9 cellular contexts compared by ENCODE assay signal in genomic region chr7:149787428-149788299, GRCh38. TPM values are rescaled to one million over a fixed set of nuclear protein-coding genes. Genes with fewer than 3 reads are reported as not detected.
DNase-seq lines count a peak whose midpoint lies in the region; ATAC-seq and TF ChIP-seq lines count a peak whose summit lies in the region.
"Had no signal": no experiment of that assay in that cellular context is flagged by ENCODE, and none has a peak within 500 bp of the region (broad histone marks: within the 10 kb centered on the region; RNA-seq: fewer than 3 reads in every experiment).

No MANE protein-coding gene starts in this region.

- H3K4me3 Mint-ChIP-seq in activated naive CD4-positive, alpha-beta T cell treated with anti-CD3 and anti-CD28 coated beads, Interleukin-2, amount 10 ng/mL, durations not matched to agents 7 days and 5 days, result no peak overlapping the region

- H3K9me3 ChIP-seq in Panc1 (ENCODE audit: control insufficient read depth, insufficient read depth, low read depth, low read length), result no peaks in the 10 kb centered on the region
- no peaks in the 10 kb centered on the region for H3K9me3 ChIP-seq in heart left ventricle
- H3K9me3 ChIP-seq in testis, result no peaks in the 10 kb centered on the region

- no peaks in the 10 kb centered on the region for H3K9me3 Mint-ChIP-seq in activated naive CD4-positive, alpha-beta T cell treated with anti-CD3 and anti-CD28 coated beads, Interleukin-2, amount 50 U/mL, for 72 hours
- H3K9me3 Mint-ChIP-seq in activated naive CD4-positive, alpha-beta T cell treated with anti-CD3 and anti-CD28 coated beads, Interleukin-2, amount 10 ng/mL, durations not matched to agents 7 days and 5 days, result no peaks in the 10 kb centered on the region

- peak in 1 of 2 donors; percentile 42 for DNase-seq in activated naive CD4-positive, alpha-beta T cell treated with anti-CD3 and anti-CD28 coated beads, Interleukin-2, amount 50 U/mL, for 72 hours (ENCODE audit: low spot score in 2 of 2)
- DNase-seq in activated naive CD4-positive, alpha-beta T cell treated with anti-CD3 and anti-CD28 coated beads, Interleukin-2, amount 10 ng/mL, durations not matched to agents 7 days and 5 days, result no peak
- DNase-seq in Panc1 (ENCODE audit: low read depth, low spot score) (no peak), heart left ventricle (peak in 2 of 5 donors; percentile 58 to 59), testis (peak; percentile 49), kidney glomerular epithelial cell (lab: John Stamatoyannopoulos, UW) (no peak), HCEC 1CT (no peak)
- no peak for DNase-seq in activated CD4-positive, alpha-beta T cell treated with anti-CD3 and anti-CD28 coated beads, Interleukin-2, amount 50 U/mL, for 48 hours
- DNase-seq: activated naive CD4-positive, alpha-beta T cell treated with Interleukin-2 at 50 U/mL for 16 hours had no signal

- no peak overlapping the region for H3K4me3 ChIP-seq in Panc1 (ENCODE audit: low read depth in 2 of 2, low read length in 2 of 2)
- H3K4me3 ChIP-seq in heart left ventricle, result peak overlapping the region in 1 of 12 donors; percentile 23
- no peak overlapping the region for H3K4me3 ChIP-seq in testis

- BruUV-seq in Panc1 (replicated peaks; lab: Mats Ljungman, UMichigan), result no TSS peak

- H3K36me3 ChIP-seq in Panc1 (ENCODE audit: control insufficient read depth, insufficient read depth, low read length) (no peaks in the 10 kb centered on the region), heart left ventricle (no peaks in the 10 kb centered on the region), testis (ENCODE audit: low read depth, missing control alignments) (no peaks in the 10 kb centered on the region)

- no peak overlapping the region for H3K27ac Mint-ChIP-seq in activated naive CD4-positive, alpha-beta T cell treated with anti-CD3 and anti-CD28 coated beads, Interleukin-2, amount 50 U/mL, for 72 hours
- H3K27ac Mint-ChIP-seq in activated naive CD4-positive, alpha-beta T cell treated with anti-CD3 and anti-CD28 coated beads, Interleukin-2, amount 10 ng/mL, durations not matched to agents 7 days and 5 days, result no peak overlapping the region

- peak; percentile 63 to 83 for ATAC-seq in activated naive CD4-positive, alpha-beta T cell treated with anti-CD3 and anti-CD28 coated beads, Interleukin-2, amount 50 U/mL, for 72 hours
- ATAC-seq in Panc1 (peak; percentile 64), heart left ventricle (peak; percentile 41 to 82 (median 53))

- intact Hi-C loops in Panc1 (cut with micrococcal nuclease; ENCODE audit: unreplicated experiment) (no loop called here), heart left ventricle (cut with DNase I) (no loop called here), testis (cut with DNase I; ENCODE audit: low total_unique reads) (no loop called here)

- H3K4me1 Mint-ChIP-seq in activated naive CD4-positive, alpha-beta T cell treated with anti-CD3 and anti-CD28 coated beads, Interleukin-2, amount 10 ng/mL, durations not matched to agents 7 days and 5 days, result peaks cover 2% of the 10 kb centered on the region

- POLR2A ChIA-PET in Panc1 (lab: Charles Lee), result no interaction called here

- H3K36me3 Mint-ChIP-seq in activated naive CD4-positive, alpha-beta T cell treated with anti-CD3 and anti-CD28 coated beads, Interleukin-2, amount 50 U/mL, for 72 hours, result no peaks in the 10 kb centered on the region
- H3K36me3 Mint-ChIP-seq in activated naive CD4-positive, alpha-beta T cell treated with anti-CD3 and anti-CD28 coated beads, Interleukin-2, amount 10 ng/mL, durations not matched to agents 7 days and 5 days, result no peaks in the 10 kb centered on the region

- no peak overlapping the region for H3K27ac ChIP-seq in Panc1 (ENCODE audit: low read length)
- H3K27ac ChIP-seq in heart left ventricle, result no peak overlapping the region
- H3K27ac ChIP-seq in testis, result no peak overlapping the region

- TF ChIP-seq POLR2A in heart left ventricle (IDR thresholded peaks at IDR 0.05), result no peak
- no peak for TF ChIP-seq POLR2A in testis (IDR thresholded peaks at IDR 0.05)

- WGBS in heart left ventricle, 4 donors, result 32 to 47% (median 42%) methylated on average over 14 to 35 of the region's 35 CpGs
- WGBS in testis, 2 donors, result 47 to 61% methylated on average over 9 to 35 of the region's 35 CpGs

- H3K27me3 ChIP-seq in Panc1 (ENCODE audit: control insufficient read depth, insufficient read depth, low read length) (no peaks in the 10 kb centered on the region), heart left ventricle (peaks cover 3 to 47% (median 28%) of the 10 kb centered on the region in 9 donors), testis (no peaks in the 10 kb centered on the region)

- peaks cover 52% of the 10 kb centered on the region for H3K27me3 Mint-ChIP-seq in activated naive CD4-positive, alpha-beta T cell treated with anti-CD3 and anti-CD28 coated beads, Interleukin-2, amount 10 ng/mL, durations not matched to agents 7 days and 5 days

- in situ Hi-C loops in Panc1 (cut with HindIII; ENCODE audit: low pct_unique_long_range_greater_than_20kb, low sequenced_read_pairs), result no loop called here

- TF ChIP-seq CTCF in Panc1 (IDR thresholded peaks at IDR 0.05) (no peak), heart left ventricle (IDR thresholded peaks at IDR 0.05) (peak in 11 of 12 donors; percentile 12 to 45 (median 30)), testis (IDR thresholded peaks at IDR 0.05) (no peak)

- CTCF ChIA-PET in activated naive CD4-positive, alpha-beta T cell treated with anti-CD3 and anti-CD28 coated beads, Interleukin-2, amount 10 ng/mL, durations not matched to agents 7 days and 5 days (lab: Charles Lee), result interaction anchor here (0.5 to 5.2 kb wide), 5 partner anchors 14 to 306 kb away, joined by 3 to 36 read pairs (median 3); partner anchors contain the start of gene ZNF862
- CTCF ChIA-PET in Panc1 (lab: Charles Lee), result interaction anchor here (0.5 kb wide), 1 partner anchor 568 kb away, joined by 3 read pairs; no protein-coding TSS in a partner anchor

- H3K4me1 ChIP-seq in Panc1 (ENCODE audit: control insufficient read depth, insufficient read depth, low read length), result no peaks in the 10 kb centered on the region
- peaks cover 0 to 29% (median 6%) of the 10 kb centered on the region in 12 donors for H3K4me1 ChIP-seq in heart left ventricle
- no peaks in the 10 kb centered on the region for H3K4me1 ChIP-seq in testis

RNA-seq across cellular contexts. Expression of gene ZNF467, which starts 14.3 kb away (rescaled TPM):
- total RNA-seq in activated naive CD4-positive, alpha-beta T cell treated with anti-CD3 and anti-CD28 coated beads, Interleukin-2, amount 50 U/mL, for 72 hours, result under 1 TPM; 0.23 to 0.25 TPM
- 18.1 TPM for total RNA-seq in Panc1 (2021; ENCODE audit: unreplicated experiment)
- 37.3 TPM for polyA plus RNA-seq in Panc1 (2012; ENCODE audit: insufficient read length)
- 1 to 10 TPM; 2.6 to 9.5 (median 5.1) TPM for total RNA-seq in heart left ventricle
- 1 to 10 TPM; 3.6 to 4.7 TPM for polyA plus RNA-seq in heart left ventricle
- total RNA-seq in testis, result 1 to 10 TPM; 2.4 to 3.3 TPM
- polyA plus RNA-seq in testis (ENCODE audit: insufficient read depth, low read depth, low replicate concordance), result 2.9 TPM

RNA-seq across cellular contexts. Expression of gene ZNF862, which starts 50.5 kb away (rescaled TPM):
- total RNA-seq in activated naive CD4-positive, alpha-beta T cell treated with anti-CD3 and anti-CD28 coated beads, Interleukin-2, amount 50 U/mL, for 72 hours, result 10 to 100 TPM; 18.9 to 23.0 TPM
- 6.8 TPM for total RNA-seq in Panc1 (2021; ENCODE audit: unreplicated experiment)
- polyA plus RNA-seq in Panc1 (2012; ENCODE audit: insufficient read length), result 9.2 TPM
- 10 to 100 TPM in 4 of 9 donors, 1 to 10 TPM in 5; 8.0 to 18.1 (median 9.8) TPM for total RNA-seq in heart left ventricle
- polyA plus RNA-seq in heart left ventricle, result 1 to 10 TPM; 6.9 TPM
- total RNA-seq in testis, result 10 to 100 TPM; 21.6 to 24.5 TPM
- 12.8 TPM for polyA plus RNA-seq in testis (ENCODE audit: insufficient read depth, low read depth, low replicate concordance)

Comparison
In these comparisons a context has a peak if more than half of its experiments do, and no peak if none do; other contexts are left out.
1. CTCF ChIP-seq: peak in heart left ventricle (11 of 12); none in Panc1 (single experiment) and testis (0 of 3).
2. Peak in every context shown above with its lines, with median percentiles within 50 percentile points of each other: ATAC-seq.